17 cellular contexts compared by ENCODE assay signal in the genomic region with DNA sequence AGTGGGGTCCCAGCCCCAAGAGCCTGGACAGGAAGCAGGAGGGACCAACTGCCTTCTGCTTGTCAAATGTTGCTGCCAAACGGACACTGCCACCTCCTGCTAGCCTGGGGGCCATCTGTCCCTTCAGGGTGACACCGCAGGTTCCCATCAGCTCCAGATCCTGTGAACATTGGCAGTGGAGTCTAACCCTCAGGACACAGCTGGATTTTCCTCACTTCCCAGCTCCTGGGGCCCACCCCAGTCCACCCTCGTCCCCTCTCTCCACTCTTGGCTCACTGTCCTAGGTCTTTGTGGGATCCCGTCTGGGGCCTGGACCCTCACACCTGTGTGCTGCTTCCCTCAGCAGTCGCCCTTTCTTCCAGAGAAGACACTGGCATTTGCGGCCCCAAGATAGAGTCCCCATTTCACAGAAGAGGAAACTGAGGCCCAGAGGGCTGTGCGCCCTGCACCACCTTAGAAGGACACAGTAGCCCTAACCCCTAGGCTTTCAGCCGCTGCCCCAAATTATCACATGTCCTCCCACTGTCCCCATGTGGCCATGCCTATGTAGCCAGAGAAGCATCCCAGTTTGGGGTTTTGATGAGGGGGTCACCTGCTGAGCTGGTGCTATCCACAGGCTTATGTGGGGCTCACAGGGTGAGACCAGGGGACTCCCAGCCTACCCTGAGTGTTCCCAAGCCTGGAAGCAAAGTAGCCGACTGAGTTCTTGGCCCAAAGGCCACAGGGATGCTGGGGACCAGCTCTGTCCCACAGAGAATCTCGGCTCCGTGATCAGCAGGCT. TPM values are rescaled to one million over a fixed set of nuclear protein-coding genes. Genes with fewer than 3 reads are reported as not detected.
DNase-seq lines count a peak whose midpoint lies in the region; ATAC-seq and TF ChIP-seq lines count a peak whose summit lies in the region.
"Had no signal": no experiment of that assay in that cellular context is flagged by ENCODE, and none has a peak within 500 bp of the region (broad histone marks: within the 10 kb centered on the region; RNA-seq: fewer than 3 reads in every experiment).

No MANE protein-coding gene starts in this region.

- H3K36me3 Mint-ChIP-seq in activated naive CD8-positive, alpha-beta T cell treated with anti-CD3 and anti-CD28 coated beads, Interleukin-2, amount 10 ng/mL, durations not matched to agents 7 days and 5 days = no peaks in the 10 kb centered on the region
- H3K36me3 Mint-ChIP-seq in activated naive CD8-positive, alpha-beta T cell treated with anti-CD3 and anti-CD28 coated beads for 36 hours = no peaks in the 10 kb centered on the region
- no peaks in the 10 kb centered on the region for H3K36me3 Mint-ChIP-seq in endothelial cell (ENCODE audit: low read depth, unreplicated experiment)
- H3K36me3 Mint-ChIP-seq: CD14-positive monocyte; CD4-positive, alpha-beta memory T cell had no signal

- H3K4me1 Mint-ChIP-seq in activated naive CD8-positive, alpha-beta T cell treated with anti-CD3 and anti-CD28 coated beads, Interleukin-2, amount 10 ng/mL, durations not matched to agents 7 days and 5 days = peaks cover 3% of the 10 kb centered on the region
- no peaks in the 10 kb centered on the region for H3K4me1 Mint-ChIP-seq in activated naive CD8-positive, alpha-beta T cell treated with anti-CD3 and anti-CD28 coated beads for 36 hours
- H3K4me1 Mint-ChIP-seq in endothelial cell (ENCODE audit: unreplicated experiment) = peaks cover 6% of the 10 kb centered on the region
- H3K4me1 Mint-ChIP-seq: CD14-positive monocyte; CD4-positive, alpha-beta memory T cell had no signal

- no peak for TF ChIP-seq CTCF in endothelial cell (IDR thresholded peaks at IDR 0.05; ENCODE audit: unreplicated experiment)

- H3K4me3 Mint-ChIP-seq in activated naive CD8-positive, alpha-beta T cell treated with anti-CD3 and anti-CD28 coated beads, Interleukin-2, amount 10 ng/mL, durations not matched to agents 7 days and 5 days = no peak overlapping the region
- no peak overlapping the region for H3K4me3 Mint-ChIP-seq in activated naive CD8-positive, alpha-beta T cell treated with anti-CD3 and anti-CD28 coated beads for 36 hours
- no peak overlapping the region for H3K4me3 Mint-ChIP-seq in endothelial cell (ENCODE audit: unreplicated experiment)
- H3K4me3 Mint-ChIP-seq: CD14-positive monocyte; CD4-positive, alpha-beta memory T cell; GM23338; H9 had no signal

- no peak overlapping the region for H3K27ac Mint-ChIP-seq in activated naive CD8-positive, alpha-beta T cell treated with anti-CD3 and anti-CD28 coated beads, Interleukin-2, amount 10 ng/mL, durations not matched to agents 7 days and 5 days
- H3K27ac Mint-ChIP-seq in activated naive CD8-positive, alpha-beta T cell treated with anti-CD3 and anti-CD28 coated beads for 36 hours = no peak overlapping the region
- no peak overlapping the region for H3K27ac Mint-ChIP-seq in endothelial cell (ENCODE audit: unreplicated experiment)
- H3K27ac Mint-ChIP-seq: CD14-positive monocyte; CD4-positive, alpha-beta memory T cell; GM23338 had no signal

- peak; percentile 12 for DNase-seq in activated naive CD8-positive, alpha-beta T cell treated with anti-CD3 and anti-CD28 coated beads, Interleukin-2, amount 10 ng/mL, durations not matched to agents 7 days and 5 days
- DNase-seq in activated naive CD8-positive, alpha-beta T cell treated with anti-CD3 and anti-CD28 coated beads for 36 hours = no peak
- DNase-seq in caudate nucleus (lab: John Stamatoyannopoulos, UW) (no peak), mesenteric fat pad (ENCODE audit: low spot score) (peak; percentile 72), endothelial cell (ENCODE audit: low spot score) (no peak), AG20443 (ENCODE audit: low spot score) (no peak)
- no peak for DNase-seq in activated CD4-positive, CD25-positive, alpha-beta regulatory T cell treated with anti-CD3 and anti-CD28 coated beads, Interleukin-2, amount 50 U/mL, for 72 hours
- DNase-seq: CD4-positive, alpha-beta memory T cell; DMS153; DMS79; GF-D8; H9 had no signal

- POLR2A ChIA-PET in activated naive CD8-positive, alpha-beta T cell treated with anti-CD3 and anti-CD28 coated beads, Interleukin-2, amount 10 ng/mL, durations not matched to agents 7 days and 5 days (lab: Charles Lee) = no interaction called here

- H3K27me3 Mint-ChIP-seq in activated naive CD8-positive, alpha-beta T cell treated with anti-CD3 and anti-CD28 coated beads, Interleukin-2, amount 10 ng/mL, durations not matched to agents 7 days and 5 days = no peaks in the 10 kb centered on the region
- peaks cover 3% of the 10 kb centered on the region for H3K27me3 Mint-ChIP-seq in activated naive CD8-positive, alpha-beta T cell treated with anti-CD3 and anti-CD28 coated beads for 36 hours
- H3K27me3 Mint-ChIP-seq in endothelial cell (ENCODE audit: unreplicated experiment) = peaks cover 13% of the 10 kb centered on the region

- no peak for ATAC-seq in activated naive CD8-positive, alpha-beta T cell treated with anti-CD3 and anti-CD28 coated beads, Interleukin-2, amount 10 ng/mL, durations not matched to agents 7 days and 5 days (ENCODE audit: low read depth)
- ATAC-seq: A549, GM23338 had no signal

- peak overlapping the region; percentile 8 for H3K27ac ChIP-seq in caudate nucleus (ENCODE audit: low read depth, low read length)
- H3K27ac ChIP-seq: 22Rv1, A549, BLaER1 had no signal

- H3K9me3 Mint-ChIP-seq in activated naive CD8-positive, alpha-beta T cell treated with anti-CD3 and anti-CD28 coated beads, Interleukin-2, amount 10 ng/mL, durations not matched to agents 7 days and 5 days = no peaks in the 10 kb centered on the region
- no peaks in the 10 kb centered on the region for H3K9me3 Mint-ChIP-seq in activated naive CD8-positive, alpha-beta T cell treated with anti-CD3 and anti-CD28 coated beads for 36 hours
- H3K9me3 Mint-ChIP-seq in endothelial cell (ENCODE audit: unreplicated experiment) = no peaks in the 10 kb centered on the region
- H3K9me3 Mint-ChIP-seq: CD4-positive, alpha-beta memory T cell; GM23338; H9 had no signal

RNA-seq across cellular contexts. Expression of a gene that starts 20.1 kb away (rescaled TPM):
- not detected for total RNA-seq in activated naive CD8-positive, alpha-beta T cell treated with anti-CD3 and anti-CD28 coated beads, Interleukin-2, amount 10 ng/mL, durations not matched to agents 7 days and 5 days
- not detected for total RNA-seq in activated naive CD8-positive, alpha-beta T cell treated with anti-CD3 and anti-CD28 coated beads for 36 hours
- 1.1 TPM for total RNA-seq in mesenteric fat pad
- total RNA-seq in endothelial cell (ENCODE audit: unreplicated experiment) = 1.7 TPM
- total RNA-seq: CD4-positive, alpha-beta memory T cell had no signal

Comparison
In these comparisons a context has a peak if more than half of its experiments do, and no peak if none do; other contexts are left out.
1. DNase-seq: peak in activated naive CD8-positive, alpha-beta T cell treated with anti-CD3 and anti-CD28 coated beads, Interleukin-2, amount 10 ng/mL, durations not matched to agents 7 days and 5 days (single experiment) and mesenteric fat pad (single experiment); none in activated naive CD8-positive, alpha-beta T cell treated with anti-CD3 and anti-CD28 coated beads for 36 hours (single experiment), caudate nucleus (0 of 61), activated CD4-positive, CD25-positive, alpha-beta regulatory T cell treated with anti-CD3 and anti-CD28 coated beads, Interleukin-2, amount 50 U/mL, for 72 hours (single experiment), endothelial cell (single experiment) and AG20443 (single experiment).